In genomic region chr1:109371271-109371739, GRCh38 we compare ENCODE assay signal across 8 cellular contexts. TPM values are rescaled to one million over a fixed set of nuclear protein-coding genes. Genes with fewer than 3 reads are reported as not detected.
DNase-seq lines count a peak whose midpoint lies in the region; ATAC-seq and TF ChIP-seq lines count a peak whose summit lies in the region.

No MANE protein-coding gene starts in this region.

- no peak for TF ChIP-seq CTCF in MCF 10A (IDR thresholded peaks at IDR 0.05; ENCODE audit: unreplicated experiment)
- TF ChIP-seq CTCF in mesothelial cell of epicardium (IDR thresholded peaks at IDR 0.05; ENCODE audit: unreplicated experiment) = no peak

- H3K4me1 Mint-ChIP-seq in MCF 10A (ENCODE audit: insufficient read depth, unreplicated experiment) = peaks cover 35% of the 10 kb centered on the region
- H3K4me1 Mint-ChIP-seq in mesothelial cell of epicardium = peaks cover 25% of the 10 kb centered on the region

- DNase-seq in A172 (ENCODE audit: low spot score) (peak; percentile 38), LHCN-M2 (ENCODE audit: low read depth) (peak; percentile 88), MCF 10A (ENCODE audit: unreplicated experiment) (peak; percentile 70), mesothelial cell of epicardium (ENCODE audit: low spot score in 2 of 2, unreplicated experiment in 2 of 2) (no peak), SKM-1 (lab: John Stamatoyannopoulos, UW; ENCODE audit: unreplicated experiment) (no peak)

- intact Hi-C loops in MCF 10A (cut with micrococcal nuclease) = no loop called here

- H3K27me3 Mint-ChIP-seq in MCF 10A (ENCODE audit: insufficient read depth, unreplicated experiment) = no peaks in the 10 kb centered on the region
- no peaks in the 10 kb centered on the region for H3K27me3 Mint-ChIP-seq in mesothelial cell of epicardium (ENCODE audit: low read depth)

- ATAC-seq in HG02763 (IDR thresholded peaks at IDR 0.05; ENCODE audit: unreplicated experiment) (no peak), GM19324 (IDR thresholded peaks at IDR 0.05; ENCODE audit: low FRiP score, unreplicated experiment) (no peak), HG02610 (IDR thresholded peaks at IDR 0.05; ENCODE audit: unreplicated experiment) (no peak)

- CTCF ChIA-PET in MCF 10A (lab: Yijun Ruan, JAX) = interaction anchor here (0.6 to 1.5 kb wide), 7 partner anchors 21 to 132 kb away, joined by 3 to 5 read pairs (median 3); partner anchors contain the start of gene PSRC1

- peak overlapping the region; percentile 48 for H3K4me3 Mint-ChIP-seq in MCF 10A (ENCODE audit: unreplicated experiment)
- no peak overlapping the region for H3K4me3 Mint-ChIP-seq in mesothelial cell of epicardium

- no TSS peak for BruUV-seq in MCF 10A (replicated peaks; lab: Mats Ljungman, UMichigan)

- H3K36me3 Mint-ChIP-seq in MCF 10A (ENCODE audit: insufficient read depth, unreplicated experiment) (peaks cover 7% of the 10 kb centered on the region), mesothelial cell of epicardium (peaks cover 12% of the 10 kb centered on the region)

- H3K27ac Mint-ChIP-seq in MCF 10A (ENCODE audit: low read depth, unreplicated experiment) (peak overlapping the region; percentile 52), mesothelial cell of epicardium (peak overlapping the region; percentile 58)

- H3K9me3 Mint-ChIP-seq in MCF 10A (ENCODE audit: unreplicated experiment) (no peaks in the 10 kb centered on the region), mesothelial cell of epicardium (no peaks in the 10 kb centered on the region)

- POLR2A ChIA-PET in MCF 10A (lab: Yijun Ruan, JAX) = interaction anchor here (0.6 to 7.1 kb wide), 11 partner anchors 9 to 169 kb away, joined by 3 to 86 read pairs (median 5); partner anchors contain the start of genes MYBPHL, PSRC1 and SORT1

RNA-seq across cellular contexts. Expression of gene SORT1, which starts 26.4 kb away (rescaled TPM):
- 15.9 and 22.7 TPM in 2 replicates for total RNA-seq in A172 (2014; rRNA removed; shearing (Covaris generic))
- total RNA-seq in LHCN-M2 (2014; rRNA removed) (9.4 and 18.1 TPM in 2 replicates), MCF 10A (2022) (13.3 TPM in 2 replicates), mesothelial cell of epicardium (39.1 to 45.5 TPM (median 40.6 TPM) in 3 replicates)
- 38.8 TPM for polyA plus RNA-seq in LHCN-M2 (2012)

RNA-seq across cellular contexts. Expression of gene PSMA5, which starts 54.9 kb away (rescaled TPM):
- total RNA-seq in A172 (2014; rRNA removed; shearing (Covaris generic)) = 142 and 190 TPM in 2 replicates
- total RNA-seq in LHCN-M2 (2014; rRNA removed) (46.8 and 47.8 TPM in 2 replicates), MCF 10A (2022) (109 and 113 TPM in 2 replicates), mesothelial cell of epicardium (67.2 to 70.9 TPM (median 69.7 TPM) in 3 replicates)
- 93.3 TPM for polyA plus RNA-seq in LHCN-M2 (2012)

Comparison
In these comparisons a context has a peak if more than half of its experiments do, and no peak if none do; other contexts are left out.
1. DNase-seq: peak in A172 (single experiment), LHCN-M2 (single experiment) and MCF 10A (single experiment); none in mesothelial cell of epicardium (0 of 2) and SKM-1 (single experiment).